Comparison of ENCODE assay signal across 8 cellular contexts in the genomic region with DNA sequence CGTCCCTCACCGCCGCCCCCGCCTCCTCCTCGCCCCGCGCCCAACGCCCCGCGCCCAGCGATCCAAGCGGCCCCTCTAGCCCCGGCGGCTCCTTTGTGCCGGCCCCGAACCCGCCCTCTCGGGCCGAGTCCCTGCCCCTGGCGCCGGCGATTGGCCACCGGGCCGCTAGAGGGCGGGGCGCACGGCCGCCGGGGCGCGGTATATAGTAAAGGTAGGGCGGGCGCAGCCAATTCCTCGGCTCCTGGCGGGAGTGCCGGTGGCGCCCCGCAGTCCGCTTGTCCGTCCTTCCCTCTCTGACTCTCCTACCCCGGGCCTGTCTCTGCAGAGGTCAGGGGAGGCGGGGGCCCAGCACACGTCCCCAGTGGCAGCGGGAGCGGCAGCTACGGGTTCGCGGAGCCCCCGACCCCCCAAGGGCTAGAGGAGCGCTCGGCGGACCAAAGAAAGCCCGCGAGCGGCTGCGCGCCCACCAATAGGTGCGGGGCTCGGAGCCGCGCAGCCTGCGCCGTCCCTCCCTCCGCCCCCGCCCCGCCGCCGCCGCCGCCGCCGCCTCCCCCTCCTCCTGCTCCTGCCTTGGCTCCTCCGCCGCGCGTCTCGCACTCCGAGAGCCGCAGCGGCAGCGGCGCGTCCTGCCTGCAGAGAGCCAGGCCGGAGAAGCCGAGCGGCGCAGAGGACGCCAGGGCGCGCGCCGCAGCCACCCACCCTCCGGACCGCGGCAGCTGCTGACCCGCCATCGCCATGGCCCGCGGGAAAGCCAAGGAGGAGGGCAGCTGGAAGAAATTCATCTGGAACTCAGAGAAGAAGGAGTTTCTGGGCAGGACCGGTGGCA. TPM values are rescaled to one million over a fixed set of nuclear protein-coding genes. Genes with fewer than 3 reads are reported as not detected.
DNase-seq lines count a peak whose midpoint lies in the region; ATAC-seq lines count a peak whose summit lies in the region.

A gene (plus strand): TSS at position 596 of the 826 bp plus-strand sequence. CDS start 140 bp downstream, at position 736.

- H3K4me3 ChIP-seq in esophagus (ENCODE audit: low read depth in 1 of 2, low read length in 2 of 2) (peak within 1 kb of the TSS; percentile 91 to 92), muscle layer of colon (ENCODE audit: low read depth in 1 of 2, low read length in 2 of 2) (peak within 1 kb of the TSS; percentile 82 to 88)

- H3K27ac Mint-ChIP-seq in IgD-negative memory B cell, result peak within 1 kb of the TSS in 2 of 3 donors; percentile 46 to 71
- H3K27ac Mint-ChIP-seq in activated T-cell treated with anti-CD3 and anti-CD28 coated beads, Interleukin-2, amount 50 U/mL, for 24 hours, result peak within 1 kb of the TSS; percentile 85

- H3K27me3 Mint-ChIP-seq in IgD-negative memory B cell, result peaks cover 16% of the 10 kb centered on the region
- peaks cover 23% of the 10 kb centered on the region for H3K27me3 Mint-ChIP-seq in activated T-cell treated with anti-CD3 and anti-CD28 coated beads, Interleukin-2, amount 50 U/mL, for 24 hours

- 1% methylated on average over 50 to 99 of the region's 100 CpGs for WGBS in esophagus, 2 donors

- peak within 1 kb of the TSS; percentile 96 for H3K9ac ChIP-seq in muscle layer of colon (ENCODE audit: low read length)

- peaks cover 11 to 20% of the 10 kb centered on the region in 2 donors for H3K4me1 ChIP-seq in esophagus (ENCODE audit: control insufficient read depth in 2 of 2, insufficient read depth in 2 of 2, low read length in 1 of 2)
- peaks cover 44% of the 10 kb centered on the region for H3K4me1 ChIP-seq in muscle layer of colon (ENCODE audit: insufficient read depth, low read length)

- peak; percentile 86 for ATAC-seq in GM21529 (IDR thresholded peaks at IDR 0.05; ENCODE audit: unreplicated experiment)

- H3K4me1 Mint-ChIP-seq in IgD-negative memory B cell, result peaks cover 9 to 13% (median 10%) of the 10 kb centered on the region in 3 donors
- peaks cover 44% of the 10 kb centered on the region for H3K4me1 Mint-ChIP-seq in activated T-cell treated with anti-CD3 and anti-CD28 coated beads, Interleukin-2, amount 50 U/mL, for 24 hours (ENCODE audit: low read depth)

- H3K27ac ChIP-seq in esophagus (ENCODE audit: low read depth in 2 of 2, low read length in 1 of 2) (peak within 1 kb of the TSS; percentile 79 to 95), muscle layer of colon (ENCODE audit: low read depth, low read length) (peak within 1 kb of the TSS; percentile 84)

- H3K27me3 ChIP-seq in esophagus (ENCODE audit: control insufficient read depth in 1 of 2, insufficient read depth in 2 of 2, low read length in 2 of 2), result no peaks in the 10 kb centered on the region
- H3K27me3 ChIP-seq in muscle layer of colon (ENCODE audit: control insufficient read depth in 1 of 2, insufficient read depth in 2 of 2, low read length in 2 of 2), result no peaks in the 10 kb centered on the region

- H3K9me3 Mint-ChIP-seq in IgD-negative memory B cell, result no peaks in the 10 kb centered on the region
- no peaks in the 10 kb centered on the region for H3K9me3 Mint-ChIP-seq in activated T-cell treated with anti-CD3 and anti-CD28 coated beads, Interleukin-2, amount 50 U/mL, for 24 hours

- no peaks in the 10 kb centered on the region for H3K36me3 ChIP-seq in esophagus (ENCODE audit: control insufficient read depth in 2 of 2, insufficient read depth in 2 of 2, low read length in 1 of 2)
- H3K36me3 ChIP-seq in muscle layer of colon (ENCODE audit: insufficient read depth, low read length), result peaks cover 2% of the 10 kb centered on the region

- H3K4me3 Mint-ChIP-seq in IgD-negative memory B cell, result peak within 1 kb of the TSS; percentile 91 to 94 (median 92)
- H3K4me3 Mint-ChIP-seq in activated T-cell treated with anti-CD3 and anti-CD28 coated beads, Interleukin-2, amount 50 U/mL, for 24 hours, result peak within 1 kb of the TSS; percentile 78

- H3K9me3 ChIP-seq in esophagus (ENCODE audit: control insufficient read depth in 2 of 2, insufficient read depth in 1 of 2, low read depth in 1 of 2, low read length in 1 of 2), result no peaks in the 10 kb centered on the region
- no peaks in the 10 kb centered on the region for H3K9me3 ChIP-seq in muscle layer of colon (ENCODE audit: low read length)

- no peaks in the 10 kb centered on the region for H3K36me3 Mint-ChIP-seq in IgD-negative memory B cell
- no peaks in the 10 kb centered on the region for H3K36me3 Mint-ChIP-seq in activated T-cell treated with anti-CD3 and anti-CD28 coated beads, Interleukin-2, amount 50 U/mL, for 24 hours (ENCODE audit: low read depth)

- DNase-seq in DMS53 (lab: John Stamatoyannopoulos, UW) (peak; percentile 97), OCI-M2 (lab: John Stamatoyannopoulos, UW; ENCODE audit: unreplicated experiment) (peak; percentile 12)
- DNase-seq in activated T-cell treated with anti-CD3 and anti-CD28 coated beads, Interleukin-2, amount 50 U/mL, for 24 hours, result peak; percentile 90
- DNase-seq in stimulated activated CD8-positive, alpha-beta memory T cell treated with anti-CD3 and anti-CD28 coated beads, Interleukin-7, amount 100 ng/mL, for 24 hours (ENCODE audit: low read depth), result peak; percentile 65

RNA-seq across cellular contexts. Expression of the gene that starts here (rescaled TPM):
- 2.2 TPM for polyA plus RNA-seq in IgD-negative memory B cell
- polyA plus RNA-seq in esophagus, result 100 to 1,000 TPM; 104 to 194 TPM

Comparison
In these comparisons a context has a peak if more than half of its experiments do, and no peak if none do; other contexts are left out.
1. Peak in every context shown above with its lines: DNase-seq, ATAC-seq, H3K4me3 ChIP-seq and H3K27ac ChIP-seq.
2. RNA of the gene that starts here (polyA plus RNA-seq): 104 to 194 TPM in esophagus; 2.2 TPM in IgD-negative memory B cell (single experiment); every median in the first group is over 10 times any median in the second.
3. DNase-seq: peak in every context shown above with its lines; median percentile 97 in DMS53; 90 in activated T-cell treated with anti-CD3 and anti-CD28 coated beads, Interleukin-2, amount 50 U/mL, for 24 hours; 65 in stimulated activated CD8-positive, alpha-beta memory T cell treated with anti-CD3 and anti-CD28 coated beads, Interleukin-7, amount 100 ng/mL, for 24 hours; 12 in OCI-M2.